26 cellular contexts compared by ENCODE assay signal in the genomic region with DNA sequence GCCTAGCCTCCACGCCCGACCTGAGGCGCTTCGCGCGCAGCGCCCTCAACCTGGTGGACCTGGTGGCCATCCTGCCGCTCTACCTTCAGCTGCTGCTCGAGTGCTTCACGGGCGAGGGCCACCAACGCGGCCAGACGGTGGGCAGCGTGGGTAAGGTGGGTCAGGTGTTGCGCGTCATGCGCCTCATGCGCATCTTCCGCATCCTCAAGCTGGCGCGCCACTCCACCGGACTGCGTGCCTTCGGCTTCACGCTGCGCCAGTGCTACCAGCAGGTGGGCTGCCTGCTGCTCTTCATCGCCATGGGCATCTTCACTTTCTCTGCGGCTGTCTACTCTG. TPM values are rescaled to one million over a fixed set of nuclear protein-coding genes. Genes with fewer than 3 reads are reported as not detected.
"Had no signal": no experiment of that assay in that cellular context is flagged by ENCODE, and none has a peak within 500 bp of the region (broad histone marks: within the 10 kb centered on the region; RNA-seq: fewer than 3 reads in every experiment).

No MANE protein-coding gene starts in this region.

- H3K4me3 ChIP-seq: SJCRH30 had no signal

- H3K36me3 ChIP-seq: SJCRH30 had no signal

- H3K27ac ChIP-seq: RWPE1, SJCRH30 had no signal

- DNase-seq: KBM-7, MV-4-11, NCI-H1048, NCI-H1105, NCI-H1417 treated with DMSO at 0.1 percent for 48 hours, NCI-H146, NCI-H1694 treated with DMSO at 0.1 percent for 48 hours, NCI-H1930, NCI-H2081, NCI-H2107, NCI-H2227 treated with DMSO at 0.1 percent for 48 hours, NCI-H524, NCI-H526 treated with DMSO at 0.1 percent for 48 hours, NCI-H748 treated with DMSO at 0.1 percent for 48 hours, PC-3, SHP77 treated with DMSO at 0.1 percent for 48 hours, SJCRH30 had no signal

- H3K9me3 ChIP-seq: SJCRH30 had no signal

- H3K27me3 ChIP-seq: SJCRH30 had no signal

- ATAC-seq: Panc1, PC-3, Right ventricle myocardium inferior, SK-N-SH treated with all-trans-retinoic acid at 6 μM for 48 hours had no signal

RNA-seq across cellular contexts. Expression of gene KCNV2, which starts 1.4 kb away (rescaled TPM):
- total RNA-seq: HT-29, LHCN-M2, MCF 10A, NCI-H460, OCI-LY7, PC-3, Right ventricle myocardium inferior, SJCRH30 had no signal
